Comparison of ENCODE assay signal across 22 cellular contexts in the genomic region with DNA sequence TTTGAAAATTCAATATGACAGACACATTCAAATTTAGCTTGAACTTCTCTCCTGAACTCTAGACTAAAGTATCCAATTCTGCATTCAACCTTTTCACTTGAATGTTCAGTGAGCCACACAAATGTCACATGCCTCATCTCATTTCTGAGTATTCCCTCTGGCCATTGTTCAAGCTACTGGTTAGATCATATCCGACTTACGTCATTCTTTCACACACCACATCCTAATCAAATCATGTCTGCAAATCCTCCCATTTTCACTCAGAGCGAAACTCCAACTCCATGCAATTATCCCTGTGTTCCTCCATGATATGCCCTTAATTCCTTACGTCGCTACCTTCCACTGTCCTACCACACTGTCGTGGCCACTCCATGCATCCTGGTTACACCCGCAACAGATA.
"Had no signal": no experiment of that assay in that cellular context is flagged by ENCODE, and none has a peak within 500 bp of the region (broad histone marks: within the 10 kb centered on the region; RNA-seq: fewer than 3 reads in every experiment).

No MANE protein-coding gene starts in this region.

- ATAC-seq: activated CD4-positive, CD25-positive, alpha-beta regulatory T cell treated with anti-CD3 and anti-CD28 coated beads, Interleukin-2, amount 50 U/mL, for 24 hours; esophagus mucosa; sciatic nerve; stimulated activated effector memory CD8-positive, alpha-beta T cell treated with anti-CD3 and anti-CD28 coated beads, Interleukin-12 subunit alpha, Interleukin-12 subunit beta, amount 100 ng/mL, for 72 hours had no signal

- H3K27ac ChIP-seq: adrenal gland, brain microvascular endothelial cell, left ventricle myocardium inferior, neutrophil, skin epidermis, thoracic aorta, WERI-Rb-1 had no signal

- DNase-seq: activated CD4-positive, alpha-beta T cell treated with anti-CD3 and anti-CD28 coated beads for 48 hours; activated CD4-positive, alpha-beta T cell treated with anti-CD3 and anti-CD28 coated beads, Interleukin-2, amount 50 U/mL, for 48 hours; activated CD8-positive, alpha-beta memory T cell treated with anti-CD3 and anti-CD28 coated beads for 24 hours; activated effector memory CD4-positive, alpha-beta T cell treated with anti-CD3 and anti-CD28 coated beads, Interleukin-2, amount 50 U/mL, for 16 hours; activated naive CD4-positive, alpha-beta T cell treated with anti-CD3 and anti-CD28 coated beads for 36 hours; activated naive CD8-positive, alpha-beta T cell treated with anti-CD3 and anti-CD28 coated beads for 36 hours; adrenal gland; brain microvascular endothelial cell; central memory CD4-positive, alpha-beta T cell; left ventricle myocardium inferior; stimulated activated CD4-positive, alpha-beta T cell treated with anti-CD3 and anti-CD28 coated beads, Interleukin-12 subunit alpha, Interleukin-12 subunit beta, amount 100 ng/mL, for 4 hours; stimulated activated CD4-positive, alpha-beta T cell treated with anti-CD3 and anti-CD28 coated beads, Interleukin-4, amount 100 ng/mL, for 1 hour; T-helper 9 cell; trophoblast cell; WERI-Rb-1 had no signal

- H3K36me3 ChIP-seq: adrenal gland, brain microvascular endothelial cell, left ventricle myocardium inferior, neutrophil, thoracic aorta, WERI-Rb-1 had no signal

- H3K4me3 ChIP-seq: adrenal gland, left ventricle myocardium inferior, skin epidermis, thoracic aorta had no signal

- H3K27me3 ChIP-seq: adrenal gland, brain microvascular endothelial cell, neutrophil had no signal

- H3K4me1 ChIP-seq: adrenal gland, left ventricle myocardium inferior had no signal

- H3K9me3 ChIP-seq: adrenal gland, left ventricle myocardium inferior, neutrophil, thoracic aorta had no signal
